In genomic region chr12:57940915-57941164, GRCh38 we compare ENCODE assay signal across 8 cellular contexts. TPM values are rescaled to one million over a fixed set of nuclear protein-coding genes. Genes with fewer than 3 reads are reported as not detected.
DNase-seq lines count a peak whose midpoint lies in the region; ATAC-seq and TF ChIP-seq lines count a peak whose summit lies in the region.

No MANE protein-coding gene starts in this region.

- peaks cover 31% of the 10 kb centered on the region for H3K4me1 ChIP-seq in CD4-positive, CD25-positive, alpha-beta regulatory T cell (ENCODE audit: control insufficient read depth, insufficient read depth, low read length, poor library complexity, severe bottlenecking)
- H3K4me1 ChIP-seq in ectodermal cell (ENCODE audit: control insufficient read depth, insufficient read depth, low read length): no peaks in the 10 kb centered on the region
- H3K4me1 ChIP-seq in neuron (ENCODE audit: insufficient read depth, low read length): peaks cover 3% of the 10 kb centered on the region

- H3K4me3 Mint-ChIP-seq in CD4-positive, CD25-positive, alpha-beta regulatory T cell: peak overlapping the region; percentile 92 to 97 (median 96)

- H3K27ac ChIP-seq in CD4-positive, CD25-positive, alpha-beta regulatory T cell (ENCODE audit: insufficient read depth, low read length, poor library complexity, severe bottlenecking): peak overlapping the region; percentile 92
- no peak overlapping the region for H3K27ac ChIP-seq in ectodermal cell (ENCODE audit: insufficient read depth, low read depth, low read length, poor library complexity, severe bottlenecking)

- H3K4me3 ChIP-seq in CD4-positive, CD25-positive, alpha-beta regulatory T cell (ENCODE audit: low read depth, low read length): peak overlapping the region; percentile 78
- peak overlapping the region; percentile 57 for H3K4me3 ChIP-seq in NB4 (ENCODE audit: low read depth, low read length)
- peak overlapping the region; percentile 66 for H3K4me3 ChIP-seq in ectodermal cell (ENCODE audit: insufficient read depth, low read depth, low read length)
- peak overlapping the region; percentile 60 for H3K4me3 ChIP-seq in neuron (ENCODE audit: low read length)

- H3K27me3 ChIP-seq in CD4-positive, CD25-positive, alpha-beta regulatory T cell (ENCODE audit: control insufficient read depth, insufficient read depth, low read length): no peaks in the 10 kb centered on the region
- peaks cover 47% of the 10 kb centered on the region for H3K27me3 ChIP-seq in ectodermal cell (ENCODE audit: control insufficient read depth, insufficient read depth, low read length, poor library complexity, severe bottlenecking)
- H3K27me3 ChIP-seq in neuron (ENCODE audit: insufficient read depth, low read length): no peaks in the 10 kb centered on the region

- TF ChIP-seq POLR2A in NB4 (IDR thresholded peaks at IDR 0.05; ENCODE audit: extremely low read depth, insufficient read length): no peak

- H3K27me3 Mint-ChIP-seq in CD4-positive, CD25-positive, alpha-beta regulatory T cell: no peaks in the 10 kb centered on the region

- 9% methylated on average over 4 of the region's 4 CpGs for WGBS in ectodermal cell, 2 experiments

- no peaks in the 10 kb centered on the region for H3K36me3 ChIP-seq in CD4-positive, CD25-positive, alpha-beta regulatory T cell (ENCODE audit: control insufficient read depth, insufficient read depth, low read length)
- H3K36me3 ChIP-seq in ectodermal cell (ENCODE audit: control insufficient read depth, insufficient read depth, low read length) (no peaks in the 10 kb centered on the region), neuron (ENCODE audit: insufficient read depth, low read length) (no peaks in the 10 kb centered on the region)

- no peaks in the 10 kb centered on the region for H3K36me3 Mint-ChIP-seq in CD4-positive, CD25-positive, alpha-beta regulatory T cell

- H3K4me1 Mint-ChIP-seq in CD4-positive, CD25-positive, alpha-beta regulatory T cell: peaks cover 24 to 54% (median 39%) of the 10 kb centered on the region in 4 donors

- peak overlapping the region; percentile 65 for H2AFZ ChIP-seq in neuron (ENCODE audit: low read depth, low read length)

- no peak for TF ChIP-seq CTCF in NB4 (IDR thresholded peaks at IDR 0.05; ENCODE audit: low read depth, low read length)

- H3K9me3 ChIP-seq in CD4-positive, CD25-positive, alpha-beta regulatory T cell (ENCODE audit: control insufficient read depth in 2 of 2, low read length in 2 of 2): no peaks in the 10 kb centered on the region
- H3K9me3 ChIP-seq in ectodermal cell (ENCODE audit: control insufficient read depth, low read length): no peaks in the 10 kb centered on the region
- no peaks in the 10 kb centered on the region for H3K9me3 ChIP-seq in neuron (ENCODE audit: low read length)

- no peak for DNase-seq in CD4-positive, CD25-positive, alpha-beta regulatory T cell
- DNase-seq in NB4 (ENCODE audit: low read depth) (no peak), NCI-H774 (lab: John Stamatoyannopoulos, UW) (no peak), NCI-H2196 (lab: John Stamatoyannopoulos, UW; ENCODE audit: unreplicated experiment) (no peak)
- DNase-seq in stimulated activated naive CD4-positive, alpha-beta T cell treated with Interleukin-2 at 50 U/mL for 16 hours (lab: John Stamatoyannopoulos, UW): no peak
- no peak for DNase-seq in activated CD8-positive, alpha-beta memory T cell treated with anti-CD3 and anti-CD28 coated beads for 24 hours

- no peak for ATAC-seq in CD4-positive, CD25-positive, alpha-beta regulatory T cell (ENCODE audit: low read depth in 2 of 2)

- no peaks in the 10 kb centered on the region for H3K9me3 Mint-ChIP-seq in CD4-positive, CD25-positive, alpha-beta regulatory T cell

- peak overlapping the region; percentile 95 to 99 (median 99) for H3K27ac Mint-ChIP-seq in CD4-positive, CD25-positive, alpha-beta regulatory T cell

RNA-seq across cellular contexts. Expression of gene ATP23, which starts 0.5 kb away (rescaled TPM):
- 4.8 TPM for total RNA-seq in CD4-positive, CD25-positive, alpha-beta regulatory T cell
- polyA plus RNA-seq in CD4-positive, CD25-positive, alpha-beta regulatory T cell: 10 to 100 TPM; 16.2 to 40.7 (median 26.1) TPM
- 3.2 TPM for polyA plus RNA-seq in ectodermal cell (2013, experiment 1 of 4)
- polyA plus RNA-seq in ectodermal cell (2013, experiment 2 of 4): 1.7 TPM
- polyA plus RNA-seq in ectodermal cell (2013, experiment 3 of 4): 3.7 TPM
- polyA plus RNA-seq in ectodermal cell (2013, experiment 4 of 4): 4.5 TPM
